24 cellular contexts compared by ENCODE assay signal in the genomic region with DNA sequence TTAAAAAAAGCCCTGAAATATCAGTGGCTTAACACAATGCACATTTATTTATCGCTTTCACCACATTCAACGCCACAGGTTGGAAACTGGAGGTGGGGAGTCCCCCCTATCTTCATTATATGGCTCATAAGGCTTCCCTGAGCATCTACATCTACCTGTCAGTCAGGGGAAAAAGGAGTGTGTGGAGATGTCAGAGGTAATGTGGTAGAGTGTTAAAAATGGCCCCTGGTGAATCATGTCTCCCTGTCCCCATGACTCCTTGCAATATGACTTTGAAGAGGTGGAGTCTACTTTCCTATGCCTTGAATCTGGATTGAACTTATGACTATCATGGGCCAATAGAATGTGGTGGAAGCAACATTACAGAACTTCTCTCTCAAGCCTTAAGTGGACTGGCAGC.
"Had no signal": no experiment of that assay in that cellular context is flagged by ENCODE, and none has a peak within 500 bp of the region (broad histone marks: within the 10 kb centered on the region; RNA-seq: fewer than 3 reads in every experiment).

No MANE protein-coding gene starts in this region.

- H3K36me3 Mint-ChIP-seq: activated CD4-positive, alpha-beta memory T cell treated with anti-CD3 and anti-CD28 coated beads for 36 hours; activated naive CD4-positive, alpha-beta T cell treated with anti-CD3 and anti-CD28 coated beads, Interleukin-2, amount 50 U/mL, for 24 hours; type B pancreatic cell had no signal

- DNase-seq: activated CD4-positive, alpha-beta memory T cell treated with anti-CD3 and anti-CD28 coated beads for 36 hours; activated CD4-positive, alpha-beta T cell treated with anti-CD3 and anti-CD28 coated beads, Interleukin-2, amount 10 ng/mL, durations not matched to agents 24 days and 14 days; activated T-cell treated with anti-CD3 and anti-CD28 coated beads, Interleukin-2, amount 50 U/mL, for 48 hours; anterior cingulate cortex; body of pancreas; dorsolateral prefrontal cortex; effector memory CD4-positive, alpha-beta T cell; heart left ventricle; left ventricle myocardium inferior; mucosa of descending colon; posterior cingulate gyrus; right cardiac atrium; spleen; stimulated activated naive CD4-positive, alpha-beta T cell; T-helper 9 cell; testis had no signal

- H3K4me3 Mint-ChIP-seq: activated CD4-positive, alpha-beta memory T cell treated with anti-CD3 and anti-CD28 coated beads for 36 hours; activated CD4-positive, alpha-beta T cell treated with anti-CD3 and anti-CD28 coated beads, Interleukin-2, amount 10 ng/mL, durations not matched to agents 24 days and 14 days; activated naive CD4-positive, alpha-beta T cell treated with anti-CD3 and anti-CD28 coated beads, Interleukin-2, amount 50 U/mL, for 24 hours; nephron; T-helper 1 cell treated with Interleukin-12 subunit alpha and Interleukin-12 subunit beta and Interleukin-4 antibody, amounts not matched to agents 30 μg/mL and 1 μg/mL, for 36 hours; type B pancreatic cell had no signal

- H3K27me3 ChIP-seq: body of pancreas, dorsolateral prefrontal cortex, heart left ventricle, spleen, testis had no signal

- ATAC-seq: body of pancreas, heart left ventricle, mucosa of descending colon, right cardiac atrium had no signal

- H3K4me3 ChIP-seq: body of pancreas, coronary artery, dorsolateral prefrontal cortex, heart left ventricle, left ventricle myocardium inferior, lung, mucosa of descending colon, spleen, testis had no signal

- H3K9me3 Mint-ChIP-seq: activated CD4-positive, alpha-beta T cell treated with anti-CD3 and anti-CD28 coated beads, Interleukin-2, amount 10 ng/mL, durations not matched to agents 24 days and 14 days; activated T-helper 2 cell treated with anti-CD3 and anti-CD28 coated beads, Interferon-gamma antibody, Interleukin-2, Interleukin-4, amounts not matched to agents 10 μg/mL and 5 μg/mL and 100 μg/mL, durations not matched to agents 14 hours and 24 hours and 36 hours had no signal

- H3K4me1 ChIP-seq: body of pancreas, heart left ventricle, left ventricle myocardium inferior, spleen, testis had no signal

- H3K27ac ChIP-seq: body of pancreas, coronary artery, dorsolateral prefrontal cortex, heart left ventricle, left ventricle myocardium inferior, spleen, testis, VCaP had no signal

- H3K4me1 Mint-ChIP-seq: activated CD4-positive, alpha-beta T cell treated with anti-CD3 and anti-CD28 coated beads, Interleukin-2, amount 10 ng/mL, durations not matched to agents 24 days and 14 days; activated naive CD4-positive, alpha-beta T cell treated with anti-CD3 and anti-CD28 coated beads, Interleukin-2, amount 50 U/mL, for 24 hours had no signal

- H3K36me3 ChIP-seq: heart left ventricle, left ventricle myocardium inferior, spleen had no signal

- H3K27me3 Mint-ChIP-seq: activated CD4-positive, alpha-beta memory T cell treated with anti-CD3 and anti-CD28 coated beads for 36 hours; activated CD4-positive, alpha-beta T cell treated with anti-CD3 and anti-CD28 coated beads, Interleukin-2, amount 10 ng/mL, durations not matched to agents 24 days and 14 days; type B pancreatic cell had no signal

- H3K9me3 ChIP-seq: body of pancreas, heart left ventricle, left ventricle myocardium inferior, mucosa of descending colon, testis had no signal

- H3K27ac Mint-ChIP-seq: activated CD4-positive, alpha-beta memory T cell treated with anti-CD3 and anti-CD28 coated beads for 36 hours; activated CD4-positive, alpha-beta T cell treated with anti-CD3 and anti-CD28 coated beads, Interleukin-2, amount 10 ng/mL, durations not matched to agents 24 days and 14 days; activated naive CD4-positive, alpha-beta T cell treated with anti-CD3 and anti-CD28 coated beads, Interleukin-2, amount 50 U/mL, for 24 hours; activated T-helper 2 cell treated with anti-CD3 and anti-CD28 coated beads, Interferon-gamma antibody, Interleukin-2, Interleukin-4, amounts not matched to agents 10 μg/mL and 5 μg/mL and 100 μg/mL, durations not matched to agents 14 hours and 24 hours and 36 hours; nephron; T-helper 1 cell treated with Interleukin-12 subunit alpha and Interleukin-12 subunit beta and Interleukin-4 antibody, amounts not matched to agents 30 μg/mL and 1 μg/mL, for 36 hours; type B pancreatic cell had no signal
